ENCODE assay signal across 8 cellular contexts in the genomic region with DNA sequence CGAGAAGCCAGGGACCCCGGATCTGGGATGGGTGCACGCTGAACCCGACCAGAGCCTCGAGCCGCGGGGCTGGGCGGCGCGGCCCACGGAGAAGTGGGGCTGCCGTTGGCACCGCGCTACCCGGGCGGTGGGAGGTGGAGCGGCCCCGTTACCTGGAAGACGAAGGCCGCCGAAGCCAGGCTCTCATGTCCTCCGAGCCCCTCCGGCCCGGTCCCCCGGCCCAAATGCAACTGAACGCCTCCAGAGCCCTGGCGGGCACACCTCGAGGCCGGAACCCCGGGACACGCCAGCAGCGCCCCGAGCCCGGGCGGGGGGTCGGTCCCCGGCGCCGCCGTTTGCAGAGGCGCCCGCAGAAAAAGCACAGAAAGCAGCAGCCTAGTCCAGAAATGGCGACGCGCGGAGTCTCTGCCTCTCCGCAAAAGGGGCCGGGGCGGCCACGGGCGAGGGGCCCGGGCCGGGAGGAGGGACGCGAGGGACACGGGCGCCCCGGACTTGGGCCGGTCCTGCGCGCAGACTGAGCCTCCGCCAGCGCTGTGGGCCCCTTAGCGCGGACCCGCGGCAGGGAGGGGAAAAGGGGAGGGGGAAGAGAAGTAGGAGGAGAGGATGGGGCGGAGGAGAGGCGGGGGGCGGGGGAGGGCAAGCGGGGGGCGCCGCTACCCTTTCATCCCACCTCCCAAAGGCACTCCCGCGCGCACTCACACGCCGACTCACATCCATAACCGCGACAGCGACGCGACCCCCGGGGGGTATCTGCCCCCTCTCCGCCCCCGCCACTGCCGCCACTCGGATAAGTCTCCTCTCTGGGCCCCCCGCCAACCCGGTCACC. TPM values are rescaled to one million over a fixed set of nuclear protein-coding genes. Genes with fewer than 3 reads are reported as not detected.
A peak's percentile ranks its signal among the peaks of the same experiment; 100 is the strongest.
DNase-seq lines count a peak whose midpoint lies in the region; ATAC-seq, FAIRE-seq and TF ChIP-seq lines count a peak whose summit lies in the region.

No MANE protein-coding gene starts in this region.

- POLR2A ChIA-PET in GM12878 (lab: Charles Lee): interaction anchor here (0.5 kb wide), 1 partner anchor 186 kb away, joined by 6 read pairs; no protein-coding TSS in a partner anchor

- TF ChIP-seq EP300 in GM12878 (IDR thresholded peaks at IDR 0.05; ENCODE audit: borderline replicate concordance in 1 of 2, control insufficient read depth in 1 of 2, low read depth in 2 of 2, low read length in 2 of 2): no peak

- H3K27me3 ChIP-seq in OCI-LY3 (ENCODE audit: low read depth, low read length) (no peaks in the 10 kb centered on the region), GM12878 (replicated peaks in 1 of 2; ENCODE audit: control insufficient read depth in 2 of 2, insufficient read depth in 2 of 2, low read length in 1 of 2) (peaks cover 0 to 5% of the 10 kb centered on the region in 2 experiments; a peak in 2 of 4 replicates), kidney epithelial cell (ENCODE audit: control insufficient read depth, insufficient read depth, low read length) (no peaks in the 10 kb centered on the region)

- H3K4me1 Mint-ChIP-seq in stimulated activated naive CD8-positive, alpha-beta T cell treated with anti-CD3 and anti-CD28 coated beads, Interleukin-15, Interleukin-2, amounts not matched to agents 100 ng/mL and 50 ng/mL, for 24 hours (ENCODE audit: low read depth): peaks cover 33% of the 10 kb centered on the region

- no peaks in the 10 kb centered on the region for H3K9me3 ChIP-seq in OCI-LY3 (ENCODE audit: insufficient read depth, low read length)
- no peaks in the 10 kb centered on the region for H3K9me3 ChIP-seq in GM12878 (replicated peaks; ENCODE audit: control insufficient read depth, insufficient read depth, low read length)

- SMC1A ChIA-PET in GM12878 (lab: Charles Lee; ENCODE audit: uncharacterized antibody, unreplicated experiment): interaction anchor here (0.8 to 5.3 kb wide), 4 partner anchors 152 to 605 kb away, joined by 3 to 36 read pairs (median 4); no protein-coding TSS in a partner anchor

- intact Hi-C loops in GM12878 (cut with micrococcal nuclease; ENCODE audit: unreplicated experiment): loop anchor here (5.0 to 10.0 kb wide), 3 partner anchors 103 to 427 kb away; no protein-coding TSS in a partner anchor

- ATAC-seq in GM12878: peak; percentile 29

- no peaks in the 10 kb centered on the region for H3K9me3 Mint-ChIP-seq in stimulated activated naive CD8-positive, alpha-beta T cell treated with anti-CD3 and anti-CD28 coated beads, Interleukin-15, Interleukin-2, amounts not matched to agents 100 ng/mL and 50 ng/mL, for 24 hours

- CTCF ChIA-PET in GM12878 (lab: Yijun Ruan, JAX): interaction anchor here (1.3 to 2.1 kb wide), 4 partner anchors 234 to 606 kb away, joined by 3 to 10 read pairs (median 7); no protein-coding TSS in a partner anchor

- no peak for TF ChIP-seq CTCF in OCI-LY3 (IDR thresholded peaks at IDR 0.05; ENCODE audit: low read depth, low read length)
- no peak for TF ChIP-seq CTCF in GM12878 (IDR thresholded peaks at IDR 0.05 in 2 of 3, conservative IDR thresholded peaks at IDR 0.05 in 1 of 3; ENCODE audit: control insufficient read depth in 2 of 3, extremely low read depth in 1 of 3, insufficient read depth in 1 of 3, low read depth in 3 of 3, low read length in 3 of 3)
- no peak for TF ChIP-seq CTCF in kidney epithelial cell (IDR thresholded peaks at IDR 0.05; ENCODE audit: insufficient read depth, low read length, poor library complexity, severe bottlenecking)

- peak overlapping the region; percentile 43 for H3K4me3 Mint-ChIP-seq in stimulated activated naive CD8-positive, alpha-beta T cell treated with anti-CD3 and anti-CD28 coated beads, Interleukin-15, Interleukin-2, amounts not matched to agents 100 ng/mL and 50 ng/mL, for 24 hours

- H3K36me3 ChIP-seq in OCI-LY3 (replicated peaks; ENCODE audit: low read depth, low read length) (no peaks in the 10 kb centered on the region), GM12878 (ENCODE audit: control insufficient read depth in 2 of 2, insufficient read depth in 2 of 2, low read length in 1 of 2) (no peaks in the 10 kb centered on the region), kidney epithelial cell (ENCODE audit: control insufficient read depth, insufficient read depth, low read length) (no peaks in the 10 kb centered on the region)

- peak; percentile 24 for DNase-seq in G401 (ENCODE audit: low spot score)
- DNase-seq in GM12878 (ENCODE audit: low read depth, low spot score): no peak
- DNase-seq in kidney epithelial cell (ENCODE audit: low read depth): no peak
- DNase-seq in DMS153 treated with DMSO at 0.1 percent for 48 hours (lab: John Stamatoyannopoulos, UW; ENCODE audit: unreplicated experiment): no peak
- no peak for DNase-seq in NCI-H1930 (lab: John Stamatoyannopoulos, UW)
- DNase-seq in effector CD4-positive, alpha-beta T cell: no peak

- peaks cover 5% of the 10 kb centered on the region for H3K27me3 Mint-ChIP-seq in stimulated activated naive CD8-positive, alpha-beta T cell treated with anti-CD3 and anti-CD28 coated beads, Interleukin-15, Interleukin-2, amounts not matched to agents 100 ng/mL and 50 ng/mL, for 24 hours

- no peak for TF ChIP-seq RAD21 in GM12878 (IDR thresholded peaks at IDR 0.05; ENCODE audit: insufficient read depth, low read depth, low read length)

- peaks cover 8% of the 10 kb centered on the region; the same call in 1 of the 2 replicates for H3K79me2 ChIP-seq in OCI-LY3 (ENCODE audit: low read length)
- H3K79me2 ChIP-seq in GM12878 (ENCODE audit: control insufficient read depth, insufficient read depth, low read length): no peaks in the 10 kb centered on the region; the same call in 1 of the 2 replicates

- H3K4me1 ChIP-seq in OCI-LY3 (ENCODE audit: low read length) (peaks cover 22% of the 10 kb centered on the region), GM12878 (ENCODE audit: control insufficient read depth, insufficient read depth, low read length) (peaks cover 10% of the 10 kb centered on the region)

- BruUV-seq in GM12878 (replicated peaks; lab: Mats Ljungman, UMichigan): no TSS peak

- H3K27ac ChIP-seq in OCI-LY3 (ENCODE audit: low read length) (no peak overlapping the region; the same call in 1 of the 2 replicates), GM12878 (ENCODE audit: control insufficient read depth, insufficient read depth) (no peak overlapping the region)

- peak overlapping the region; percentile 60 for H3K9ac ChIP-seq in OCI-LY3 (ENCODE audit: low read length)
- peak overlapping the region; percentile 59; the same call in 1 of the 2 replicates for H3K9ac ChIP-seq in GM12878 (ENCODE audit: control insufficient read depth, insufficient read depth, low read length)

- in situ Hi-C loops in G401 (cut with HindIII; ENCODE audit: low sequenced_read_pairs) (no loop called here), GM12878 (cut with MboI) (loop anchor here (5.0 to 25.0 kb wide), 2 partner anchors 328 to 598 kb away; no protein-coding TSS in a partner anchor)

- no peak for TF ChIP-seq POLR2A in GM12878 (IDR thresholded peaks at IDR 0.05; ENCODE audit: low read depth, low read length)

- WGBS in GM12878 (ENCODE audit: insufficient coverage, insufficient replicate concordance, low lambda C conversion rate, missing lambda C conversion rate): under 1% methylated on average over 37 of the region's 90 CpGs

- H3K27ac Mint-ChIP-seq in stimulated activated naive CD8-positive, alpha-beta T cell treated with anti-CD3 and anti-CD28 coated beads, Interleukin-15, Interleukin-2, amounts not matched to agents 100 ng/mL and 50 ng/mL, for 24 hours: no peak overlapping the region

- FAIRE-seq in GM12878 (lab: Jason Lieb, UNC): no peak

- no peak overlapping the region for H2AFZ ChIP-seq in OCI-LY3 (ENCODE audit: low read depth, low read length)
- peak overlapping the region; percentile 52 for H2AFZ ChIP-seq in GM12878 (ENCODE audit: control insufficient read depth, low read depth, low read length)

- peaks cover 6% of the 10 kb centered on the region; the same call in 1 of the 2 replicates for H4K20me1 ChIP-seq in OCI-LY3 (ENCODE audit: insufficient read depth, low read length)
- H4K20me1 ChIP-seq in GM12878 (ENCODE audit: control insufficient read depth, insufficient read depth): no peaks in the 10 kb centered on the region; the same call in 1 of the 2 replicates

- RAD21 ChIA-PET in GM12878 (lab: Charles Lee; ENCODE audit: unreplicated experiment): interaction anchor here (0.7 to 1.5 kb wide), 2 partner anchors 151 to 1532 kb away, joined by 3 to 8 read pairs; no protein-coding TSS in a partner anchor

- H3K4me3 ChIP-seq in OCI-LY3 (ENCODE audit: low read length) (peak overlapping the region; percentile 82), GM12878 (peak overlapping the region; percentile 89), kidney epithelial cell (ENCODE audit: low read depth, low read length) (peak overlapping the region; percentile 78)

- H3K36me3 Mint-ChIP-seq in stimulated activated naive CD8-positive, alpha-beta T cell treated with anti-CD3 and anti-CD28 coated beads, Interleukin-15, Interleukin-2, amounts not matched to agents 100 ng/mL and 50 ng/mL, for 24 hours (ENCODE audit: low read depth): no peaks in the 10 kb centered on the region

- H3K4me2 ChIP-seq in OCI-LY3 (ENCODE audit: low read length): peak overlapping the region; percentile 51
- peak overlapping the region; percentile 79 for H3K4me2 ChIP-seq in GM12878 (ENCODE audit: control insufficient read depth, insufficient read depth)

RNA-seq across cellular contexts. Expression of gene AXIN2, which starts 1.4 kb away (rescaled TPM):
- 6.3 and 8.6 TPM in 2 replicates for total RNA-seq in G401 (2014; rRNA removed; shearing (Covaris generic))
- 14.6 and 16.2 TPM in 2 replicates for total RNA-seq in GM12878 (2013; cell fraction: nucleolus; rRNA removed)
- 4.2 and 4.6 TPM in 2 replicates for total RNA-seq in GM12878 (2014; rRNA removed)
- total RNA-seq in GM12878 (2014; rRNA removed; fragmentation: Illumina TruSeq; extraction: Trizol): 2.5 and 3.5 TPM in 2 replicates
- total RNA-seq in GM12878 (2021): 7.2 and 7.8 TPM in 2 replicates
- polyA plus RNA-seq in GM12878 (2011; ENCODE audit: low read depth): 0.68 TPM
- 2.5 and 3.7 TPM in 2 replicates for polyA plus RNA-seq in GM12878 (2011; rRNA removed)
- 3.2 and 3.5 TPM in 2 replicates for polyA plus RNA-seq in GM12878 (2011; cell fraction: cytosol; rRNA removed)
- polyA plus RNA-seq in GM12878 (2011; cell fraction: nucleus; rRNA removed): 8.9 and 17.6 TPM in 2 replicates
- polyA plus RNA-seq in GM12878 (2012): 0.72 and 1.5 TPM in 2 replicates
- polyA plus RNA-seq in GM12878 (2014; fragmentation: Illumina TruSeq; extraction: Trizol): 1.9 and 2.6 TPM in 2 replicates
- polyA plus RNA-seq in GM12878 (2014; fragmentation: Nextera tagmentation; extraction: Ambion mirVana): under 1 TPM; 0.47 to 0.66 TPM
- polyA plus RNA-seq in GM12878 (2014; rRNA removed): 4.4 and 4.8 TPM in 2 replicates
- 1 to 10 TPM in 1 of 2 experiments, under 1 TPM in 1; 0.58 to 1.6 TPM for polyA plus RNA-seq in GM12878 (2016; fragmentation: Nextera tagmentation; extraction: Ambion mirVana)
- polyA minus RNA-seq in GM12878 (2011; rRNA and poly(A)+ RNA removed): 4.1 and 6.0 TPM in 2 replicates
- 1.5 and 1.7 TPM in 2 replicates for polyA minus RNA-seq in GM12878 (2011; cell fraction: cytosol; rRNA and poly(A)+ RNA removed)
- 7.3 and 10.1 TPM in 2 replicates for polyA minus RNA-seq in GM12878 (2011; cell fraction: nucleus; rRNA and poly(A)+ RNA removed)
- total RNA-seq in kidney epithelial cell: 1.8 and 2.4 TPM in 2 replicates
